Comparison of ENCODE assay signal across 22 cellular contexts in the genomic region with DNA sequence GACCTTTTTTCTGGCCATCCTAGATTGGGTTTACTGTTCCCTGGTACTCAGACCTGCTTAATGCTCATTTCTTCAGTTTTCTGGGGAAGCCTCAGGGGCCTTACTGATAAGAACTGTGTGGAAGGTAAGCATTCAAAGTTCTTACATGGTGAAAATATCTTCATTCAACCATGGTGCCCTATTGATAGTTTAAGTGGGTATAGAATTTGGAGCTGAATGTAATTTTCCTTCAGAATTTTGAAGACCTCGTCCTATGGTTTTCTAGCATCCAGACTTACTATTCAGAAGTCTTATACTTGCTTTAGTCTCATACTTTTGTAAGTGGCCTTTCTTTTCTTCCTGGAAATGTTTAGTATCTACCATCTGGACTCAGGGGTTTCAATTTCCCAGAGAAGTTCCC.
"Had no signal": no experiment of that assay in that cellular context is flagged by ENCODE, and none has a peak within 500 bp of the region (broad histone marks: within the 10 kb centered on the region; RNA-seq: fewer than 3 reads in every experiment).

No MANE protein-coding gene starts in this region.

- H3K36me3 ChIP-seq: MG63, SJSA1 had no signal

- H3K4me3 ChIP-seq: MG63, SJSA1, SK-N-MC had no signal

- H3K9me3 ChIP-seq: MG63 had no signal

- H3K27ac ChIP-seq: SJSA1, SK-N-MC had no signal

- H3K4me3 Mint-ChIP-seq: IgD-negative memory B cell had no signal

- FAIRE-seq: RCC 7860 had no signal

- DNase-seq: KBM-7, MG63, NCI-H1092, NCI-H1105 treated with DMSO at 0.1 percent for 48 hours, NCI-H1417 treated with DMSO at 0.1 percent for 48 hours, NCI-H146, NCI-H187, NCI-H2029, NCI-H2081 treated with DMSO at 0.1 percent for 48 hours, NCI-H2171, NCI-H226, NCI-H446, NCI-H510A, NCI-H524 treated with DMSO at 0.1 percent for 48 hours, NCI-H69, NCI-H774, RPMI8226, SIG-M5 had no signal

- H3K27me3 Mint-ChIP-seq: IgD-negative memory B cell had no signal
